23 cellular contexts compared by ENCODE assay signal in the genomic region with DNA sequence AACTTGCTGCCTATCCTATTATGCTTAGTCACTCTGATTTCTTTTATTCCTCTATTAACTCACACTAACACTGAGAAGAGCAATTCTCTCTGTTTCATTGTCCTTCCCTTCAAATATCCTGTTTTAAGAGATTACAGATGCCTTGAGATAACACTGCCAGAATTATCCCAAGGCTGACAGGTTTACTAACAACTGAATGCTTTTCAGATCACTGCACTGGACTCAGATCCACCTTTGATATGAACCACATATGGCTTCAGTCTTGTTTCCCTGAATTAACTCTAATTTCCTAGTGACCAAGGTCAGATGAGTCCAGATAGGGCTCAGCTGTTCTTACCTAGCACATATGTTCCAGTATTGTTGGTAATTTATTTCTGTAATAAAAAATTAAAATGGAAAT.
"Had no signal": no experiment of that assay in that cellular context is flagged by ENCODE, and none has a peak within 500 bp of the region (broad histone marks: within the 10 kb centered on the region; RNA-seq: fewer than 3 reads in every experiment).

No MANE protein-coding gene starts in this region.

- H3K4me3 Mint-ChIP-seq: activated naive CD4-positive, alpha-beta T cell treated with anti-CD3 and anti-CD28 coated beads, Interleukin-2, amount 10 ng/mL, durations not matched to agents 7 days and 5 days; activated naive CD8-positive, alpha-beta T cell treated with anti-CD3 and anti-CD28 coated beads, Interleukin-2, amount 50 U/mL, for 24 hours; activated T-cell treated with anti-CD3 and anti-CD28 coated beads, Interleukin-2, amount 50 U/mL, for 4 hours; immature natural killer cell; naive thymus-derived CD4-positive, alpha-beta T cell; neural progenitor cell; stimulated activated naive B cell treated with anti-CD40 and anti-IgM and Interleukin-4, amounts not matched to agents 10 μg/mL and 1 μg/mL and 100 μg/mL, for 72 hours had no signal

- H3K27me3 Mint-ChIP-seq: activated naive CD4-positive, alpha-beta T cell treated with anti-CD3 and anti-CD28 coated beads, Interleukin-2, amount 10 ng/mL, durations not matched to agents 7 days and 5 days; activated naive CD8-positive, alpha-beta T cell treated with anti-CD3 and anti-CD28 coated beads, Interleukin-2, amount 50 U/mL, for 24 hours; naive thymus-derived CD4-positive, alpha-beta T cell; stimulated activated naive B cell treated with anti-CD40 and anti-IgM and Interleukin-4, amounts not matched to agents 10 μg/mL and 1 μg/mL and 100 μg/mL, for 72 hours had no signal

- DNase-seq: activated CD4-positive, alpha-beta T cell treated with anti-CD3 and anti-CD28 coated beads, Interleukin-2, amount 50 U/mL, for 1 hour; activated CD4-positive, CD25-positive, alpha-beta regulatory T cell treated with anti-CD3 and anti-CD28 coated beads, Interleukin-2, amount 50 U/mL, for 72 hours; activated CD8-positive, alpha-beta memory T cell treated with anti-CD3 and anti-CD28 coated beads, Interleukin-2, amount 50 U/mL, for 4 hours; activated effector memory CD4-positive, alpha-beta T cell treated with Interleukin-2 at 50 U/mL for 16 hours; activated naive CD4-positive, alpha-beta T cell treated with anti-CD3 and anti-CD28 coated beads, Interleukin-2, amount 10 ng/mL, durations not matched to agents 7 days and 5 days; activated naive CD8-positive, alpha-beta T cell treated with anti-CD3 and anti-CD28 coated beads, Interleukin-2, amount 50 U/mL, for 24 hours; activated T-cell treated with anti-CD3 and anti-CD28 coated beads, Interleukin-2, amount 50 U/mL, for 4 hours; aorta; brain microvascular endothelial cell; central memory CD4-positive, alpha-beta T cell; cortex of kidney; erythroblast; gastrocnemius medialis; immature natural killer cell; left ventricle myocardium superior; mucosa of descending colon; naive thymus-derived CD4-positive, alpha-beta T cell; pancreas; sigmoid colon; stimulated activated naive B cell treated with anti-CD40 and anti-IgM and Interleukin-4, amounts not matched to agents 10 μg/mL and 1 μg/mL and 100 μg/mL, for 72 hours; upper lobe of left lung had no signal

- H3K27ac Mint-ChIP-seq: activated naive CD4-positive, alpha-beta T cell treated with anti-CD3 and anti-CD28 coated beads, Interleukin-2, amount 10 ng/mL, durations not matched to agents 7 days and 5 days; activated naive CD8-positive, alpha-beta T cell treated with anti-CD3 and anti-CD28 coated beads, Interleukin-2, amount 50 U/mL, for 24 hours; immature natural killer cell; naive thymus-derived CD4-positive, alpha-beta T cell; neural progenitor cell; stimulated activated naive B cell treated with anti-CD40 and anti-IgM and Interleukin-4, amounts not matched to agents 10 μg/mL and 1 μg/mL and 100 μg/mL, for 72 hours had no signal

- H3K36me3 Mint-ChIP-seq: activated naive CD4-positive, alpha-beta T cell treated with anti-CD3 and anti-CD28 coated beads, Interleukin-2, amount 10 ng/mL, durations not matched to agents 7 days and 5 days; naive thymus-derived CD4-positive, alpha-beta T cell; neural progenitor cell; stimulated activated naive B cell treated with anti-CD40 and anti-IgM and Interleukin-4, amounts not matched to agents 10 μg/mL and 1 μg/mL and 100 μg/mL, for 72 hours had no signal

- H3K4me1 ChIP-seq: gastrocnemius medialis, neural progenitor cell, pancreas, sigmoid colon, upper lobe of left lung had no signal

- H3K4me3 ChIP-seq: gastrocnemius medialis, mucosa of descending colon, neural progenitor cell, pancreas, sigmoid colon, thoracic aorta, upper lobe of left lung had no signal

- H3K27ac ChIP-seq: brain microvascular endothelial cell, gastrocnemius medialis, neural progenitor cell, pancreas, sigmoid colon, thoracic aorta, upper lobe of left lung had no signal

- H3K4me1 Mint-ChIP-seq: activated naive CD4-positive, alpha-beta T cell treated with anti-CD3 and anti-CD28 coated beads, Interleukin-2, amount 10 ng/mL, durations not matched to agents 7 days and 5 days; activated naive CD8-positive, alpha-beta T cell treated with anti-CD3 and anti-CD28 coated beads, Interleukin-2, amount 50 U/mL, for 24 hours; immature natural killer cell; naive thymus-derived CD4-positive, alpha-beta T cell; stimulated activated naive B cell treated with anti-CD40 and anti-IgM and Interleukin-4, amounts not matched to agents 10 μg/mL and 1 μg/mL and 100 μg/mL, for 72 hours had no signal

- ATAC-seq: activated naive CD8-positive, alpha-beta T cell treated with anti-CD3 and anti-CD28 coated beads, Interleukin-2, amount 50 U/mL, for 24 hours; activated T-cell treated with anti-CD3 and anti-CD28 coated beads, Interleukin-2, amount 50 U/mL, for 4 hours; gastrocnemius medialis; left ventricle myocardium superior; mucosa of descending colon; naive thymus-derived CD4-positive, alpha-beta T cell; pancreas; stimulated activated naive B cell treated with anti-CD40 and anti-IgM and Interleukin-4, amounts not matched to agents 10 μg/mL and 1 μg/mL and 100 μg/mL, for 72 hours had no signal

- H3K9me3 ChIP-seq: gastrocnemius medialis, mucosa of descending colon, pancreas, sigmoid colon, thoracic aorta, upper lobe of left lung had no signal

- H3K27me3 ChIP-seq: brain microvascular endothelial cell, gastrocnemius medialis, neural progenitor cell, pancreas, sigmoid colon, upper lobe of left lung had no signal

- H3K36me3 ChIP-seq: brain microvascular endothelial cell, gastrocnemius medialis, neural progenitor cell, pancreas, sigmoid colon, thoracic aorta, upper lobe of left lung had no signal

- H3K9ac ChIP-seq: neural progenitor cell had no signal

- H2AFZ ChIP-seq: neural progenitor cell had no signal

- H3K9me3 Mint-ChIP-seq: neural progenitor cell; stimulated activated naive B cell treated with anti-CD40 and anti-IgM and Interleukin-4, amounts not matched to agents 10 μg/mL and 1 μg/mL and 100 μg/mL, for 72 hours had no signal

- H3K4me2 ChIP-seq: neural progenitor cell had no signal
